18 cellular contexts compared by ENCODE assay signal in the genomic region with DNA sequence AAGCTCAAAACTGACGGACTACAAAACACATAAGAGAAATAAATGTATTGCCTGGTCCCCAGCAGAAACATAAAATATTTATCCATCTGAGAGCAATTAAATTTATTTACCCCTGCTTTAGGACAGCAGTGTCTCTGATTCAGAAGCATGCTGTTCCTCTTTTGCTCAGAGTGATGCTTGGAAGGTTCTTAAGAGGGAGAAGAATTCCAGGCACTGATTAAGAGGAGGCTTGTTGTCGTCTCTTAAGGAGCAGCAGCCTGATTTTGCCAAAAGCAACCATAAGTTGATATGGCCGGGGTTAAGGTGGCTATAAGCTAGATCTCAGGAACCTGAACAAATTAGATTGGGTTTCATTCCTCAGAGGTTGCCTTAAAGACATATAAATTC. TPM values are rescaled to one million over a fixed set of nuclear protein-coding genes. Genes with fewer than 3 reads are reported as not detected.
DNase-seq lines count a peak whose midpoint lies in the region; ATAC-seq and TF ChIP-seq lines count a peak whose summit lies in the region.
"Had no signal": no experiment of that assay in that cellular context is flagged by ENCODE, and none has a peak within 500 bp of the region (broad histone marks: within the 10 kb centered on the region; RNA-seq: fewer than 3 reads in every experiment).

No MANE protein-coding gene starts in this region.

- in situ Hi-C loops in gastrocnemius medialis (cut with MboI; ENCODE audit: low sequenced_read_pairs in 4 of 4), result no loop called here

- H3K27me3 ChIP-seq in PC-3 (ENCODE audit: low read length) (no peaks in the 10 kb centered on the region), gastrocnemius medialis (no peaks in the 10 kb centered on the region)
- H3K27me3 ChIP-seq in effector memory CD4-positive, alpha-beta T cell (replicated peaks; ENCODE audit: control insufficient read depth, insufficient read depth, low read length, poor library complexity, severe bottlenecking), result no peaks in the 10 kb centered on the region

- H4K20me1 ChIP-seq in PC-3 (ENCODE audit: low read length), result no peaks in the 10 kb centered on the region

- H3K9me3 ChIP-seq in PC-3 (ENCODE audit: low read length) (no peaks in the 10 kb centered on the region), gastrocnemius medialis (no peaks in the 10 kb centered on the region)
- no peaks in the 10 kb centered on the region for H3K9me3 ChIP-seq in effector memory CD4-positive, alpha-beta T cell (ENCODE audit: control insufficient read depth, low read length)

- H3K27ac ChIP-seq in PC-3 (ENCODE audit: low read length) (peak overlapping the region; percentile 83), gastrocnemius medialis (peak overlapping the region; percentile 96 to 98 (median 96))
- no peak overlapping the region for H3K27ac ChIP-seq in effector memory CD4-positive, alpha-beta T cell (ENCODE audit: insufficient read depth, low read length, poor library complexity, severe bottlenecking)
- H3K27ac ChIP-seq: C4-2B had no signal

- H3K4me3 ChIP-seq in PC-3 (ENCODE audit: low read length) (no peak overlapping the region), gastrocnemius medialis (peak overlapping the region in 1 of 4 donors; percentile 4)
- H3K4me3 ChIP-seq in effector memory CD4-positive, alpha-beta T cell (ENCODE audit: insufficient read depth, low read depth, low read length, poor library complexity, severe bottlenecking), result no peak overlapping the region

- H3K4me1 ChIP-seq in PC-3 (ENCODE audit: insufficient read depth, low read length) (peaks cover 34% of the 10 kb centered on the region), gastrocnemius medialis (peaks cover 66 to 76% of the 10 kb centered on the region in 2 donors)
- H3K4me1 ChIP-seq in effector memory CD4-positive, alpha-beta T cell (ENCODE audit: control insufficient read depth, insufficient read depth, low read length, poor library complexity, severe bottlenecking), result no peaks in the 10 kb centered on the region

- H3K4me2 ChIP-seq in PC-3 (ENCODE audit: low read length), result peak overlapping the region; percentile 78

- POLR2A ChIA-PET in PC-3 (lab: Charles Lee; ENCODE audit: unreplicated experiment), result no interaction called here

- no peak for TF ChIP-seq POLR2A in gastrocnemius medialis (IDR thresholded peaks at IDR 0.05)

- no peak overlapping the region for H3K9ac ChIP-seq in PC-3 (ENCODE audit: low read length)

- CTCF ChIA-PET in PC-3 (lab: Charles Lee), result no interaction called here

- H3K36me3 ChIP-seq in PC-3 (ENCODE audit: low read depth, low read length) (peaks cover 6% of the 10 kb centered on the region; the same call in 1 of the 2 replicates), gastrocnemius medialis (peaks cover 0 to 5% of the 10 kb centered on the region in 2 donors)
- H3K36me3 ChIP-seq in effector memory CD4-positive, alpha-beta T cell (ENCODE audit: control insufficient read depth, insufficient read depth, low read length), result no peaks in the 10 kb centered on the region

- TF ChIP-seq CTCF in PC-3 (conservative IDR thresholded peaks at IDR 0.05; ENCODE audit: low read depth, low read length) (no peak), gastrocnemius medialis (IDR thresholded peaks at IDR 0.05 in 4 of 5, conservative IDR thresholded peaks at IDR 0.05 in 1 of 5) (no peak)

- H3F3A ChIP-seq in PC-3 (ENCODE audit: low read length, unreplicated experiment), result no peaks in the 10 kb centered on the region

- no peak for ATAC-seq in PC-3
- ATAC-seq in gastrocnemius medialis, result peak; percentile 15 to 46
- no peak for ATAC-seq in GM19467 (IDR thresholded peaks at IDR 0.05; ENCODE audit: unreplicated experiment)
- ATAC-seq: activated CD4-positive, alpha-beta T cell treated with anti-CD3 and anti-CD28 coated beads for 36 hours; left lobe of liver had no signal

- H3K79me2 ChIP-seq in PC-3 (ENCODE audit: low read length), result peaks cover 65% of the 10 kb centered on the region

- no peak overlapping the region for H2AFZ ChIP-seq in PC-3 (ENCODE audit: low read length)

- no TSS peak for BruUV-seq in PC-3 (replicated peaks; lab: Mats Ljungman, UMichigan)

- intact Hi-C loops in PC-3 (cut with micrococcal nuclease), result no loop called here
- intact Hi-C loops in gastrocnemius medialis (cut with DNase I; ENCODE audit: low total_unique reads), result loop anchor here (2.0 kb wide), 1 partner anchor 24 kb away; no protein-coding TSS in a partner anchor

- DNase-seq in EH (ENCODE audit: low read depth) (peak; percentile 70), PC-3 (no peak), fibroblast of gingiva (ENCODE audit: low read depth) (peak; percentile 71), gastrocnemius medialis (no peak), NCI-H146 treated with DMSO at 0.1 percent for 48 hours (lab: John Stamatoyannopoulos, UW; ENCODE audit: unreplicated experiment) (no peak), globus pallidus (ENCODE audit: low spot score) (no peak)
- DNase-seq in effector memory CD4-positive, alpha-beta T cell, result no peak
- DNase-seq: activated CD4-positive, alpha-beta T cell treated with anti-CD3 and anti-CD28 coated beads for 36 hours; activated T-cell treated with anti-CD3 and anti-CD28 coated beads for 4 hours; NCI-H1930; NCI-H748 treated with DMSO at 0.1 percent for 48 hours; nephron progenitor cell; RPMI8226; stimulated activated naive CD4-positive, alpha-beta T cell had no signal

- H3K9me2 ChIP-seq in PC-3 (replicated peaks; ENCODE audit: low read length), result no peaks in the 10 kb centered on the region

RNA-seq across cellular contexts. Expression of gene CAP2, which starts 25.8 kb away (rescaled TPM):
- total RNA-seq in PC-3 (2014; rRNA removed) (8.2 and 11.6 TPM in 2 replicates), gastrocnemius medialis (100 to 1,000 TPM; 208 to 439 (median 295) TPM)
- total RNA-seq: activated CD4-positive, alpha-beta T cell treated with anti-CD3 and anti-CD28 coated beads for 36 hours; T-helper 2 cell treated with Interferon-gamma antibody and Interleukin-4, amounts not matched to agents 100 ng/mL and 5 ng/mL, for 36 hours had no signal

Comparison
In these comparisons a context has a peak if more than half of its experiments do, and no peak if none do; other contexts are left out.
1. DNase-seq: peak in EH (single experiment) and fibroblast of gingiva (single experiment); none in PC-3 (single experiment), gastrocnemius medialis (0 of 2), effector memory CD4-positive, alpha-beta T cell (0 of 3), NCI-H146 treated with DMSO at 0.1 percent for 48 hours (single experiment) and globus pallidus (single experiment).
2. ATAC-seq: peak in gastrocnemius medialis (2 of 2); none in PC-3 (single experiment) and GM19467 (single experiment).
3. RNA of gene CAP2, which starts 25.8 kb away (total RNA-seq): 208 to 439 TPM in gastrocnemius medialis; 8.2 to 11.6 TPM in PC-3; every median in the first group is over 10 times any median in the second.